1 cellular context compared by ENCODE assay signal in the genomic region with DNA sequence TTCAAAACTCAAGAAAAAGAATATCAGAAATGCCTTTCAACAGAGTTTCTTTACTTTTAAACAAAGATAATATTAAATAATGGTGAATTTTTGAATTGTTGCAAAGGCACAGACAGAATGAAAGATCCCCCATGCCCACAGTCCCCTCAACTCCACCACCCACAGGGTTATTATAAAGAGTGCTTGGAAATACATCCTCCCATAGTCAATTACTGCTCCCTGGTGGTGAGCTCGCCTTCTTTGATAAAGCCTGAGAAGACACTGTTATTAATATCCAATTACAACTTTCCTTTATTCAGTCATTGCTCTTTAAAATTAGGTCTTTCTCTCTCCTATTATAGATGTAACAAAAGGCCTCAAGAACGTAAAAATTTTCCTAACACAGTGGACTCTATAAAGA.
TF ChIP-seq lines count a peak whose summit lies in the region.

No MANE protein-coding gene starts in this region.

TF ChIP-seq in HEK293T, 16 proteins besides CTCF, POLR2A, EP300 and RAD21 (continued from another document):
- no peak for TF ChIP-seq PKNOX1 (IDR thresholded peaks at IDR 0.05)
- no peak for TF ChIP-seq BHLHE40 (IDR thresholded peaks at IDR 0.05; ENCODE audit: borderline replicate concordance)
